ENCODE assay signal across 21 cellular contexts in the genomic region with DNA sequence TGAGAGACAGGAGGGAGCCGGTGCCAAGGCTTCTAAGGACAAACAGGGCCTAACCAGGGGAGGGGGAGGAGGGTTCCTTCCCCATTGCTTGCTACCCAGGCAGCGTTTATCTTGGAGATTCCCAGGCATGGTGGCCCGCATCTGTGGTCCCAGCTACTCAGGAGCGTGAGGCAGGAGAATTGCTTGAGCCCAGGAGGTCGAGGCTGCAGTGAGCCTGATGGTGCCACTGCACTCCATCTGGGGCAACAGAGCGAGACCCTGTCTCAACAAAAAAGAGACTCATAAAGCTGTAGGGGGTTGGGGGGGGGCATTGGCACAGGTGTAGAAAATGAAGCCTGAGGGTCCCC. TPM values are rescaled to one million over a fixed set of nuclear protein-coding genes. Genes with fewer than 3 reads are reported as not detected.
DNase-seq lines count a peak whose midpoint lies in the region; ATAC-seq, FAIRE-seq and TF ChIP-seq lines count a peak whose summit lies in the region.
"Had no signal": no experiment of that assay in that cellular context is flagged by ENCODE, and none has a peak within 500 bp of the region (broad histone marks: within the 10 kb centered on the region; RNA-seq: fewer than 3 reads in every experiment).

No MANE protein-coding gene starts in this region.

- H4K20me1 ChIP-seq in HepG2 (ENCODE audit: insufficient read depth, low read length), result no peaks in the 10 kb centered on the region
- H4K20me1 ChIP-seq in endothelial cell of umbilical vein (replicated peaks; ENCODE audit: control insufficient read depth, extremely low read depth, insufficient read depth, low read length), result no peaks in the 10 kb centered on the region

- WGBS in HepG2 (ENCODE audit: low lambda C conversion rate), result 62% methylated on average over 5 of the region's 6 CpGs
- no CpG with 5 or more reads among the region's 6 CpGs for WGBS in right lobe of liver (ENCODE audit: insufficient coverage, low coverage, low lambda C conversion rate, missing lambda C conversion rate)
- 52 to 59% methylated on average over 6 of the region's 6 CpGs for WGBS in aorta, 2 donors

- peaks cover 26% of the 10 kb centered on the region for H3K4me1 ChIP-seq in HepG2 (ENCODE audit: insufficient read depth, low read length)
- no peaks in the 10 kb centered on the region for H3K4me1 ChIP-seq in right lobe of liver
- peaks cover 2% of the 10 kb centered on the region for H3K4me1 ChIP-seq in endothelial cell of umbilical vein (ENCODE audit: control insufficient read depth, extremely low read depth, insufficient read depth, low read length)
- H3K4me1 ChIP-seq in aorta (ENCODE audit: control insufficient read depth in 1 of 2, insufficient read depth in 2 of 2, low read length in 2 of 2), result no peaks in the 10 kb centered on the region
- H3K4me1 ChIP-seq: A549, HAP-1 had no signal

- H3K4me3 ChIP-seq in HepG2 (replicated peaks in 1 of 3; ENCODE audit: insufficient read depth in 1 of 3, low read depth in 2 of 3, low read length in 3 of 3), result peak overlapping the region in 1 of 3 experiments; percentile 49; a peak in 1 of 6 replicates
- no peak overlapping the region for H3K4me3 ChIP-seq in right lobe of liver
- H3K4me3 ChIP-seq in endothelial cell of umbilical vein (replicated peaks in 1 of 3; ENCODE audit: insufficient read depth in 1 of 3, low read depth in 1 of 3, low read length in 3 of 3), result no peak overlapping the region
- no peak overlapping the region for H3K4me3 ChIP-seq in aorta (ENCODE audit: low read length in 2 of 2)
- H3K4me3 ChIP-seq: A549, HAP-1 had no signal

- no peak for FAIRE-seq in HepG2 (lab: Jason Lieb, UNC)
- FAIRE-seq in endothelial cell of umbilical vein (lab: Jason Lieb, UNC), result no peak
- FAIRE-seq: A549 had no signal

- dilution Hi-C loops in endothelial cell of umbilical vein (cut with MboI; ENCODE audit: extremely low pct_ligation_motif_present, low sequenced_read_pairs), result no loop called here

- TF ChIP-seq POLR2A in HepG2 (IDR thresholded peaks at IDR 0.05; ENCODE audit: insufficient read depth in 1 of 2, low read depth in 2 of 2, low read length in 2 of 2), result no peak; a peak in 1 of 4 replicates
- no peak for TF ChIP-seq POLR2A in right lobe of liver (IDR thresholded peaks at IDR 0.05)
- TF ChIP-seq POLR2A in endothelial cell of umbilical vein (IDR thresholded peaks at IDR 0.05; ENCODE audit: low read depth, low read length), result peak; percentile 2

- H3K9me1 ChIP-seq in endothelial cell of umbilical vein (replicated peaks; ENCODE audit: control insufficient read depth, extremely low read depth, insufficient read depth, low read length), result no peaks in the 10 kb centered on the region

- intact Hi-C loops in HepG2 (cut with micrococcal nuclease; ENCODE audit: unreplicated experiment) (no loop called here), right lobe of liver (cut with DNase I) (no loop called here), endothelial cell of umbilical vein (cut with micrococcal nuclease) (no loop called here), aorta (cut with DNase I) (no loop called here)

- no peak for DNase-seq in HepG2 (ENCODE audit: low spot score)
- DNase-seq in right lobe of liver, result no peak
- no peak for DNase-seq in RWPE1 (ENCODE audit: low spot score)
- DNase-seq in endothelial cell of umbilical vein (ENCODE audit: low read depth, low spot score), result no peak
- DNase-seq in aorta, result no peak
- no peak for DNase-seq in NCI-H510A (lab: John Stamatoyannopoulos, UW)
- DNase-seq: AML-193; Calu3; CD8-positive, alpha-beta T cell; DMS79 treated with DMSO at 0.1 percent for 48 hours; GF-D8; KG1 had no signal

- POLR2A ChIA-PET in HepG2 (lab: Yijun Ruan, JAX), result interaction anchor here (1.0 to 9.0 kb wide), 10 partner anchors 9 to 221 kb away, joined by 3 to 92 read pairs (median 4); a partner anchor contains a TSS
- POLR2A ChIA-PET in RWPE1 (lab: Yijun Ruan, JAX; ENCODE audit: low non-redundant PET), result no interaction called here
- POLR2A ChIA-PET in endothelial cell of umbilical vein (lab: Charles Lee), result no interaction called here

- H2AFZ ChIP-seq in HepG2 (ENCODE audit: low read length) (no peak overlapping the region), endothelial cell of umbilical vein (ENCODE audit: low read depth, low read length) (no peak overlapping the region)

- H3K27me3 ChIP-seq in HepG2 (ENCODE audit: control insufficient read depth in 1 of 2, insufficient read depth in 2 of 2, low read length in 2 of 2) (no peaks in the 10 kb centered on the region), right lobe of liver (no peaks in the 10 kb centered on the region), endothelial cell of umbilical vein (ENCODE audit: control insufficient read depth in 2 of 2, insufficient read depth in 2 of 2, low read length in 2 of 2) (no peaks in the 10 kb centered on the region), aorta (ENCODE audit: control insufficient read depth in 1 of 2, insufficient read depth in 2 of 2, low read length in 1 of 2) (no peaks in the 10 kb centered on the region)

- peaks cover 2% of the 10 kb centered on the region for H3K79me2 ChIP-seq in HepG2 (ENCODE audit: insufficient read depth, low read length)
- H3K79me2 ChIP-seq in endothelial cell of umbilical vein (ENCODE audit: control insufficient read depth, insufficient read depth, low read length), result no peaks in the 10 kb centered on the region

- BruUV-seq in HepG2 (replicated peaks; lab: Mats Ljungman, UMichigan) (no TSS peak), endothelial cell of umbilical vein (replicated peaks; lab: Mats Ljungman, UMichigan) (no TSS peak)

- peak overlapping the region; percentile 68 for H3K9ac ChIP-seq in HepG2 (ENCODE audit: insufficient read depth, low read depth, low read length)
- no peak overlapping the region for H3K9ac ChIP-seq in endothelial cell of umbilical vein (replicated peaks; ENCODE audit: extremely low read depth, insufficient read depth, low read length)

- no peaks in the 10 kb centered on the region for H3K9me3 ChIP-seq in HepG2 (ENCODE audit: low read length)
- no peaks in the 10 kb centered on the region for H3K9me3 ChIP-seq in right lobe of liver
- H3K9me3 ChIP-seq in endothelial cell of umbilical vein (replicated peaks; ENCODE audit: control insufficient read depth, insufficient read depth, low read length), result no peaks in the 10 kb centered on the region
- H3K9me3 ChIP-seq in aorta (ENCODE audit: control insufficient read depth, low read length), result no peaks in the 10 kb centered on the region
- H3K9me3 ChIP-seq: A549, HAP-1 had no signal

- H3K36me3 ChIP-seq in HepG2 (replicated peaks in 1 of 2; ENCODE audit: control insufficient read depth in 1 of 2, insufficient read depth in 2 of 2, low read length in 2 of 2), result peaks cover 0 to 1% of the 10 kb centered on the region in 2 experiments; a peak in 1 of 5 replicates
- H3K36me3 ChIP-seq in right lobe of liver, result no peaks in the 10 kb centered on the region
- H3K36me3 ChIP-seq in endothelial cell of umbilical vein (ENCODE audit: control insufficient read depth in 2 of 2, extremely low read depth in 1 of 2, insufficient read depth in 2 of 2, low read length in 2 of 2), result peaks cover 0 to 1% of the 10 kb centered on the region in 2 experiments
- H3K36me3 ChIP-seq in aorta (ENCODE audit: control insufficient read depth in 1 of 2, insufficient read depth in 2 of 2, low read length in 1 of 2), result no peaks in the 10 kb centered on the region

- H3K27ac ChIP-seq in HepG2 (ENCODE audit: extremely low read length, insufficient read depth, low read length) (peak overlapping the region; percentile 78), right lobe of liver (no peak overlapping the region), RWPE1 (peak overlapping the region; percentile 45), endothelial cell of umbilical vein (ENCODE audit: insufficient read depth, low read depth, low read length) (no peak overlapping the region), aorta (ENCODE audit: low read depth in 1 of 2, low read length in 2 of 2) (no peak overlapping the region)
- H3K27ac ChIP-seq: 22Rv1, A549, HL-60 had no signal

- CTCF ChIA-PET in HepG2 (lab: Yijun Ruan, JAX; ENCODE audit: low intra/inter-chr PET ratio, low total read pairs), result no interaction called here
- CTCF ChIA-PET in RWPE1 (lab: Yijun Ruan, JAX), result interaction anchor here (0.6 kb wide), 1 partner anchor 42 kb away, joined by 4 read pairs; no protein-coding TSS in a partner anchor
- CTCF ChIA-PET in endothelial cell of umbilical vein (lab: Charles Lee), result no interaction called here

- TF ChIP-seq CTCF in HepG2 (CRISPR knock-in tag; IDR thresholded peaks at IDR 0.05) (no peak), right lobe of liver (IDR thresholded peaks at IDR 0.05) (no peak), RWPE1 (conservative IDR thresholded peaks at IDR 0.05; ENCODE audit: low read depth) (no peak), endothelial cell of umbilical vein (IDR thresholded peaks at IDR 0.05; ENCODE audit: extremely low read depth in 1 of 2, insufficient read depth in 1 of 2, low read depth in 1 of 2, low read length in 2 of 2) (no peak)

- in situ Hi-C loops in HepG2 (cut with HindIII; ENCODE audit: extremely low pct_ligation_motif_present, low pct_unique_long_range_greater_than_20kb), result no loop called here

- TF ChIP-seq EP300 in HepG2 (IDR thresholded peaks at IDR 0.05; ENCODE audit: low read depth in 2 of 2, low read length in 2 of 2) (no peak), HepG2 (CRISPR knock-in tag; IDR thresholded peaks at IDR 0.05; ENCODE audit: borderline replicate concordance) (no peak)

- peak overlapping the region; percentile 84 for H3K4me2 ChIP-seq in HepG2 (ENCODE audit: low read depth, low read length)
- no peak overlapping the region for H3K4me2 ChIP-seq in endothelial cell of umbilical vein (ENCODE audit: insufficient read depth, low read length)
- H3K4me2 ChIP-seq: A549 had no signal

- TF ChIP-seq RAD21 in HepG2 (CRISPR knock-in tag; IDR thresholded peaks at IDR 0.05), result no peak

- ATAC-seq in HepG2 (peak; percentile 6), right lobe of liver (no peak), aorta (ENCODE audit: low FRiP score) (peak; percentile 22), GM21447 (IDR thresholded peaks at IDR 0.05; ENCODE audit: unreplicated experiment) (no peak), GM19397 (IDR thresholded peaks at IDR 0.05; ENCODE audit: unreplicated experiment) (no peak)
- ATAC-seq: CD8-positive, alpha-beta T cell had no signal

RNA-seq across cellular contexts. Expression of a gene that starts 11.4 kb away (rescaled TPM):
- total RNA-seq in HepG2 (2016; rRNA removed; fragmentation: Illumina TruSeq; extraction: Trizol) (108 and 116 TPM in 2 replicates), right lobe of liver (10 to 100 TPM; 35.5 to 59.8 (median 51.1) TPM), endothelial cell of umbilical vein (148 and 160 TPM in 2 replicates), aorta (10 to 100 TPM; 27.8 to 32.7 TPM)
- 78.9 and 87.4 TPM in 2 replicates for total RNA-seq in HepG2 (2016; cell fraction: cytosol; rRNA removed; fragmentation: Illumina TruSeq; extraction: Trizol; ENCODE audit: low read depth)
- 115 and 120 TPM in 2 replicates for total RNA-seq in HepG2 (2016; cell fraction: insoluble cytoplasmic fraction; rRNA removed; fragmentation: Illumina TruSeq; extraction: Trizol)
- total RNA-seq in HepG2 (2016; cell fraction: membrane; rRNA removed; fragmentation: Illumina TruSeq; extraction: Trizol), result 123 and 146 TPM in 2 replicates
- 37.3 and 42.3 TPM in 2 replicates for total RNA-seq in HepG2 (2016; cell fraction: nucleus; rRNA removed; fragmentation: Illumina TruSeq; extraction: Trizol)
- polyA plus RNA-seq in HepG2 (2011; rRNA removed) (48.4 and 62.5 TPM in 2 replicates), endothelial cell of umbilical vein (154 and 217 TPM in 2 replicates), aorta (10 to 100 TPM; 41.7 to 41.9 TPM)
- 60.7 and 102 TPM in 2 replicates for polyA plus RNA-seq in HepG2 (2011; cell fraction: cytosol; rRNA removed)
- polyA plus RNA-seq in HepG2 (2011; cell fraction: nucleus; rRNA removed), result 41.6 and 44.7 TPM in 2 replicates
- polyA plus RNA-seq in HepG2 (2012), result 50.3 and 65.0 TPM in 2 replicates
- polyA plus RNA-seq in HepG2 (2016; cell fraction: cytosol; fragmentation: Illumina TruSeq; extraction: Trizol; ENCODE audit: low read depth), result 94.9 and 117 TPM in 2 replicates
- polyA plus RNA-seq in HepG2 (2016; cell fraction: insoluble cytoplasmic fraction; fragmentation: Illumina TruSeq; extraction: Trizol; ENCODE audit: low read depth), result 117 and 124 TPM in 2 replicates
- 122 and 128 TPM in 2 replicates for polyA plus RNA-seq in HepG2 (2016; cell fraction: membrane; fragmentation: Illumina TruSeq; extraction: Trizol; ENCODE audit: low read depth)
- 84.2 and 86.9 TPM in 2 replicates for polyA plus RNA-seq in HepG2 (2016; cell fraction: nucleus; fragmentation: Illumina TruSeq; extraction: Trizol; ENCODE audit: insufficient read depth, low read depth)
- 23.6 and 42.8 TPM in 2 replicates for polyA minus RNA-seq in HepG2 (2011; rRNA and poly(A)+ RNA removed; ENCODE audit: low replicate concordance)
- 18.8 and 24.2 TPM in 2 replicates for polyA minus RNA-seq in HepG2 (2011; cell fraction: cytosol; rRNA and poly(A)+ RNA removed)
- polyA minus RNA-seq in HepG2 (2011; cell fraction: nucleus; rRNA and poly(A)+ RNA removed), result 17.2 and 19.7 TPM in 2 replicates
- 66.4 and 92.1 TPM in 2 replicates for polyA plus RNA-seq in endothelial cell of umbilical vein (2011; cell fraction: cytosol; rRNA removed)
- polyA plus RNA-seq in endothelial cell of umbilical vein (2011; cell fraction: nucleus; rRNA removed), result 25.2 and 31.1 TPM in 2 replicates
- 78.7 and 130 TPM in 2 replicates for polyA plus RNA-seq in endothelial cell of umbilical vein (2012)
- polyA minus RNA-seq in endothelial cell of umbilical vein, result 17.0 and 23.7 TPM in 2 replicates
- 63.0 TPM for polyA minus RNA-seq in endothelial cell of umbilical vein (2011; cell fraction: cytosol; rRNA and poly(A)+ RNA removed)
- 9.9 and 17.0 TPM in 2 replicates for polyA minus RNA-seq in endothelial cell of umbilical vein (2011; cell fraction: nucleus; rRNA and poly(A)+ RNA removed)

RNA-seq across cellular contexts. Expression of a gene that starts 40.8 kb away (rescaled TPM):
- total RNA-seq in HepG2 (2016; rRNA removed; fragmentation: Illumina TruSeq; extraction: Trizol), result 93.6 and 105 TPM in 2 replicates
- total RNA-seq in HepG2 (2016; cell fraction: cytosol; rRNA removed; fragmentation: Illumina TruSeq; extraction: Trizol; ENCODE audit: low read depth), result 8.6 and 9.2 TPM in 2 replicates
- total RNA-seq in HepG2 (2016; cell fraction: insoluble cytoplasmic fraction; rRNA removed; fragmentation: Illumina TruSeq; extraction: Trizol), result 80.4 and 107 TPM in 2 replicates
- total RNA-seq in HepG2 (2016; cell fraction: membrane; rRNA removed; fragmentation: Illumina TruSeq; extraction: Trizol), result 34.1 and 36.1 TPM in 2 replicates
- 44.6 and 52.0 TPM in 2 replicates for total RNA-seq in HepG2 (2016; cell fraction: nucleus; rRNA removed; fragmentation: Illumina TruSeq; extraction: Trizol)
- polyA plus RNA-seq in HepG2 (2011; rRNA removed), result 77.2 and 89.7 TPM in 2 replicates
- polyA plus RNA-seq in HepG2 (2011; cell fraction: cytosol; rRNA removed), result 83.5 and 98.7 TPM in 2 replicates
- polyA plus RNA-seq in HepG2 (2011; cell fraction: nucleus; rRNA removed), result 75.2 and 87.6 TPM in 2 replicates
- polyA plus RNA-seq in HepG2 (2012), result 40.0 and 41.8 TPM in 2 replicates
- polyA plus RNA-seq in HepG2 (2016; cell fraction: cytosol; fragmentation: Illumina TruSeq; extraction: Trizol; ENCODE audit: low read depth), result 7.1 and 7.6 TPM in 2 replicates
- 74.9 and 86.7 TPM in 2 replicates for polyA plus RNA-seq in HepG2 (2016; cell fraction: insoluble cytoplasmic fraction; fragmentation: Illumina TruSeq; extraction: Trizol; ENCODE audit: low read depth)
- 19.0 and 21.3 TPM in 2 replicates for polyA plus RNA-seq in HepG2 (2016; cell fraction: membrane; fragmentation: Illumina TruSeq; extraction: Trizol; ENCODE audit: low read depth)
- 75.4 and 76.1 TPM in 2 replicates for polyA plus RNA-seq in HepG2 (2016; cell fraction: nucleus; fragmentation: Illumina TruSeq; extraction: Trizol; ENCODE audit: insufficient read depth, low read depth)
- polyA minus RNA-seq in HepG2 (2011; rRNA and poly(A)+ RNA removed; ENCODE audit: low replicate concordance), result 106 and 107 TPM in 2 replicates
- polyA minus RNA-seq in HepG2 (2011; cell fraction: cytosol; rRNA and poly(A)+ RNA removed), result 35.3 and 37.2 TPM in 2 replicates
- 14.4 and 16.7 TPM in 2 replicates for polyA minus RNA-seq in HepG2 (2011; cell fraction: nucleus; rRNA and poly(A)+ RNA removed)
- 10 to 100 TPM in 1 of 6 experiments, 1 to 10 TPM in 5; 4.6 to 11.6 (median 7.1) TPM for total RNA-seq in right lobe of liver
- 147 and 153 TPM in 2 replicates for total RNA-seq in endothelial cell of umbilical vein
- polyA plus RNA-seq in endothelial cell of umbilical vein, result 176 and 203 TPM in 2 replicates
- 120 and 155 TPM in 2 replicates for polyA plus RNA-seq in endothelial cell of umbilical vein (2011; cell fraction: cytosol; rRNA removed)
- polyA plus RNA-seq in endothelial cell of umbilical vein (2011; cell fraction: nucleus; rRNA removed), result 93.4 and 108 TPM in 2 replicates
- polyA plus RNA-seq in endothelial cell of umbilical vein (2012), result 104 and 106 TPM in 2 replicates
- 116 and 121 TPM in 2 replicates for polyA minus RNA-seq in endothelial cell of umbilical vein
- 46.2 TPM for polyA minus RNA-seq in endothelial cell of umbilical vein (2011; cell fraction: cytosol; rRNA and poly(A)+ RNA removed)
- 22.7 and 25.8 TPM in 2 replicates for polyA minus RNA-seq in endothelial cell of umbilical vein (2011; cell fraction: nucleus; rRNA and poly(A)+ RNA removed)
- 10 to 100 TPM; 18.0 to 19.7 TPM for total RNA-seq in aorta
- 1 to 10 TPM; 7.1 to 7.4 TPM for polyA plus RNA-seq in aorta

RNA-seq across cellular contexts. Expression of a gene that starts 55.9 kb away (rescaled TPM):
- total RNA-seq in HepG2 (2016; rRNA removed; fragmentation: Illumina TruSeq; extraction: Trizol) (1.4 and 2.5 TPM in 2 replicates), right lobe of liver (1 to 10 TPM in 3 of 6 experiments, under 1 TPM in 3; 0.12 to 6.7 (median 2.9) TPM), endothelial cell of umbilical vein (not detected in 2 replicates), aorta (under 1 TPM; 0.23 to 0.27 TPM)
- 0.62 and 1.7 TPM in 2 replicates for total RNA-seq in HepG2 (2016; cell fraction: cytosol; rRNA removed; fragmentation: Illumina TruSeq; extraction: Trizol; ENCODE audit: low read depth)
- 1.4 and 2.0 TPM in 2 replicates for total RNA-seq in HepG2 (2016; cell fraction: insoluble cytoplasmic fraction; rRNA removed; fragmentation: Illumina TruSeq; extraction: Trizol)
- 0.99 and 1.0 TPM in 2 replicates for total RNA-seq in HepG2 (2016; cell fraction: membrane; rRNA removed; fragmentation: Illumina TruSeq; extraction: Trizol)
- total RNA-seq in HepG2 (2016; cell fraction: nucleus; rRNA removed; fragmentation: Illumina TruSeq; extraction: Trizol), result 0.81 and 3.7 TPM in 2 replicates
- polyA plus RNA-seq in HepG2 (2011; rRNA removed) (5.2 and 11.1 TPM in 2 replicates), endothelial cell of umbilical vein (not detected in 2 replicates), aorta (not detected)
- polyA plus RNA-seq in HepG2 (2011; cell fraction: cytosol; rRNA removed), result 2.1 and 2.3 TPM in 2 replicates
- polyA plus RNA-seq in HepG2 (2011; cell fraction: nucleus; rRNA removed), result 54.9 and 71.6 TPM in 2 replicates
- 5.1 and 14.1 TPM in 2 replicates for polyA plus RNA-seq in HepG2 (2012)
- 0.45 and 0.55 TPM in 2 replicates for polyA plus RNA-seq in HepG2 (2016; cell fraction: cytosol; fragmentation: Illumina TruSeq; extraction: Trizol; ENCODE audit: low read depth)
- polyA plus RNA-seq in HepG2 (2016; cell fraction: insoluble cytoplasmic fraction; fragmentation: Illumina TruSeq; extraction: Trizol; ENCODE audit: low read depth), result 1.1 and 1.2 TPM in 2 replicates
- polyA plus RNA-seq in HepG2 (2016; cell fraction: membrane; fragmentation: Illumina TruSeq; extraction: Trizol; ENCODE audit: low read depth), result 0.57 and 0.72 TPM in 2 replicates
- 3.4 and 5.2 TPM in 2 replicates for polyA plus RNA-seq in HepG2 (2016; cell fraction: nucleus; fragmentation: Illumina TruSeq; extraction: Trizol; ENCODE audit: insufficient read depth, low read depth)
- polyA minus RNA-seq in HepG2 (2011; rRNA and poly(A)+ RNA removed; ENCODE audit: low replicate concordance), result 4.8 TPM in 1 of 2 replicates, not detected in the other
- polyA minus RNA-seq in HepG2 (2011; cell fraction: cytosol; rRNA and poly(A)+ RNA removed), result 1.7 and 2.6 TPM in 2 replicates
- polyA minus RNA-seq in HepG2 (2011; cell fraction: nucleus; rRNA and poly(A)+ RNA removed), result 10.8 and 12.4 TPM in 2 replicates
- polyA plus RNA-seq in endothelial cell of umbilical vein (2011; cell fraction: cytosol; rRNA removed), result not detected in 2 replicates
- not detected in 2 replicates for polyA plus RNA-seq in endothelial cell of umbilical vein (2011; cell fraction: nucleus; rRNA removed)
- 0.08 TPM in 2 replicates for polyA plus RNA-seq in endothelial cell of umbilical vein (2012)
- polyA minus RNA-seq in endothelial cell of umbilical vein, result not detected in 2 replicates
- not detected for polyA minus RNA-seq in endothelial cell of umbilical vein (2011; cell fraction: cytosol; rRNA and poly(A)+ RNA removed)
- not detected in 2 replicates for polyA minus RNA-seq in endothelial cell of umbilical vein (2011; cell fraction: nucleus; rRNA and poly(A)+ RNA removed)
- total RNA-seq: Calu3; CD8-positive, alpha-beta T cell; HT1080 had no signal
- polyA plus RNA-seq: BJ, IgD-negative memory B cell had no signal

RNA-seq across cellular contexts. Expression of a gene that starts 60.0 kb away (rescaled TPM):
- 3.2 and 4.6 TPM in 2 replicates for total RNA-seq in HepG2 (2016; rRNA removed; fragmentation: Illumina TruSeq; extraction: Trizol)
- 0.71 and 0.91 TPM in 2 replicates for total RNA-seq in HepG2 (2016; cell fraction: cytosol; rRNA removed; fragmentation: Illumina TruSeq; extraction: Trizol; ENCODE audit: low read depth)
- 3.2 and 6.0 TPM in 2 replicates for total RNA-seq in HepG2 (2016; cell fraction: insoluble cytoplasmic fraction; rRNA removed; fragmentation: Illumina TruSeq; extraction: Trizol)
- total RNA-seq in HepG2 (2016; cell fraction: membrane; rRNA removed; fragmentation: Illumina TruSeq; extraction: Trizol), result 1.8 TPM in 2 replicates
- total RNA-seq in HepG2 (2016; cell fraction: nucleus; rRNA removed; fragmentation: Illumina TruSeq; extraction: Trizol), result 7.3 and 7.6 TPM in 2 replicates
- 34.1 and 40.4 TPM in 2 replicates for polyA plus RNA-seq in HepG2 (2011; rRNA removed)
- polyA plus RNA-seq in HepG2 (2011; cell fraction: cytosol; rRNA removed), result 40.0 and 43.7 TPM in 2 replicates
- 66.8 and 77.1 TPM in 2 replicates for polyA plus RNA-seq in HepG2 (2011; cell fraction: nucleus; rRNA removed)
- 11.3 and 22.4 TPM in 2 replicates for polyA plus RNA-seq in HepG2 (2012)
- 1.5 and 1.7 TPM in 2 replicates for polyA plus RNA-seq in HepG2 (2016; cell fraction: cytosol; fragmentation: Illumina TruSeq; extraction: Trizol; ENCODE audit: low read depth)
- 5.5 and 5.8 TPM in 2 replicates for polyA plus RNA-seq in HepG2 (2016; cell fraction: insoluble cytoplasmic fraction; fragmentation: Illumina TruSeq; extraction: Trizol; ENCODE audit: low read depth)
- 2.3 and 2.5 TPM in 2 replicates for polyA plus RNA-seq in HepG2 (2016; cell fraction: membrane; fragmentation: Illumina TruSeq; extraction: Trizol; ENCODE audit: low read depth)
- 16.6 and 21.3 TPM in 2 replicates for polyA plus RNA-seq in HepG2 (2016; cell fraction: nucleus; fragmentation: Illumina TruSeq; extraction: Trizol; ENCODE audit: insufficient read depth, low read depth)
- 22.5 and 88.0 TPM in 2 replicates for polyA minus RNA-seq in HepG2 (2011; rRNA and poly(A)+ RNA removed; ENCODE audit: low replicate concordance)
- 12.3 and 15.6 TPM in 2 replicates for polyA minus RNA-seq in HepG2 (2011; cell fraction: cytosol; rRNA and poly(A)+ RNA removed)
- 35.0 and 45.0 TPM in 2 replicates for polyA minus RNA-seq in HepG2 (2011; cell fraction: nucleus; rRNA and poly(A)+ RNA removed)
- 100 to 1,000 TPM in 4 of 6 experiments, 10 to 100 TPM in 2; 39.0 to 176 (median 127) TPM for total RNA-seq in right lobe of liver
- total RNA-seq in endothelial cell of umbilical vein, result 61.3 and 75.9 TPM in 2 replicates
- 249 and 267 TPM in 2 replicates for polyA plus RNA-seq in endothelial cell of umbilical vein
- polyA plus RNA-seq in endothelial cell of umbilical vein (2011; cell fraction: cytosol; rRNA removed), result 162 and 222 TPM in 2 replicates
- 291 and 446 TPM in 2 replicates for polyA plus RNA-seq in endothelial cell of umbilical vein (2011; cell fraction: nucleus; rRNA removed)
- 38.1 and 69.3 TPM in 2 replicates for polyA plus RNA-seq in endothelial cell of umbilical vein (2012)
- 101 and 128 TPM in 2 replicates for polyA minus RNA-seq in endothelial cell of umbilical vein
- 61.3 TPM for polyA minus RNA-seq in endothelial cell of umbilical vein (2011; cell fraction: cytosol; rRNA and poly(A)+ RNA removed)
- 110 and 238 TPM in 2 replicates for polyA minus RNA-seq in endothelial cell of umbilical vein (2011; cell fraction: nucleus; rRNA and poly(A)+ RNA removed)
- 100 to 1,000 TPM in 1 of 2 donors, 10 to 100 TPM in 1; 99.5 to 185 TPM for total RNA-seq in aorta
- 100 to 1,000 TPM; 127 to 262 TPM for polyA plus RNA-seq in aorta

Comparison
In these comparisons a context has a peak if more than half of its experiments do, and no peak if none do; other contexts are left out.
1. ATAC-seq: peak in HepG2 (single experiment) and aorta (single experiment); none in right lobe of liver (0 of 4), GM21447 (single experiment) and GM19397 (single experiment).
2. H3K27ac ChIP-seq: peak in HepG2 (single experiment) and RWPE1 (single experiment); none in right lobe of liver (0 of 3), endothelial cell of umbilical vein (single experiment) and aorta (0 of 2).